9 cellular contexts compared by ENCODE assay signal in genomic region chr22:22408731-22409696, GRCh38.
A peak's percentile ranks its signal among the peaks of the same experiment; 100 is the strongest.
DNase-seq lines count a peak whose midpoint lies in the region; ATAC-seq and TF ChIP-seq lines count a peak whose summit lies in the region.
"Had no signal": no experiment of that assay in that cellular context is flagged by ENCODE, and none has a peak within 500 bp of the region (broad histone marks: within the 10 kb centered on the region; RNA-seq: fewer than 3 reads in every experiment).

No MANE protein-coding gene starts in this region.

- no peak overlapping the region for H3K4me2 ChIP-seq in smooth muscle cell

- intact Hi-C loops in CD4-positive, alpha-beta memory T cell (cut with micrococcal nuclease): no loop called here

- H3K27ac ChIP-seq in SJCRH30 (peak overlapping the region; percentile 58), smooth muscle cell (ENCODE audit: low read depth) (no peak overlapping the region)
- H3K27ac ChIP-seq in CD4-positive, alpha-beta memory T cell (ENCODE audit: low read depth, low read length): no peak overlapping the region
- H3K27ac ChIP-seq: SJSA1 had no signal

- 36% methylated on average over 14 of the region's 14 CpGs for WGBS in smooth muscle cell (ENCODE audit: low lambda C conversion rate)

- H3K9me3 Mint-ChIP-seq in CD4-positive, alpha-beta memory T cell: peaks cover 0 to 2% (median 0%) of the 10 kb centered on the region in 8 donors

- no peaks in the 10 kb centered on the region for H3K36me3 Mint-ChIP-seq in CD4-positive, alpha-beta memory T cell

- CTCF ChIA-PET in CD4-positive, alpha-beta memory T cell (lab: Charles Lee; ENCODE audit: partially characterized antibody): interaction anchor here (1.1 kb wide), 1 partner anchor 14 kb away, joined by 3 read pairs; no protein-coding TSS in a partner anchor

- no peaks in the 10 kb centered on the region for H3F3A ChIP-seq in smooth muscle cell (ENCODE audit: low read depth)

- H3K27me3 ChIP-seq in SJCRH30 (no peaks in the 10 kb centered on the region), smooth muscle cell (ENCODE audit: low read depth) (peaks cover 70% of the 10 kb centered on the region)
- no peaks in the 10 kb centered on the region for H3K27me3 ChIP-seq in CD4-positive, alpha-beta memory T cell (ENCODE audit: insufficient read depth, low read length)

- H3K36me3 ChIP-seq in SJCRH30: no peaks in the 10 kb centered on the region
- no peaks in the 10 kb centered on the region for H3K36me3 ChIP-seq in smooth muscle cell (ENCODE audit: low read depth)
- H3K36me3 ChIP-seq in CD4-positive, alpha-beta memory T cell (ENCODE audit: insufficient read depth, low read length): no peaks in the 10 kb centered on the region
- H3K36me3 ChIP-seq: SJSA1 had no signal

- H3K9ac ChIP-seq in smooth muscle cell (ENCODE audit: low read depth): no peak overlapping the region

- H3K9me3 ChIP-seq in SJCRH30 (replicated peaks): no peaks in the 10 kb centered on the region
- H3K9me3 ChIP-seq in smooth muscle cell (replicated peaks; ENCODE audit: low read depth): no peaks in the 10 kb centered on the region
- no peaks in the 10 kb centered on the region for H3K9me3 ChIP-seq in CD4-positive, alpha-beta memory T cell (ENCODE audit: control insufficient read depth in 1 of 2, low read length in 2 of 2)
- H3K9me3 ChIP-seq: SJSA1 had no signal

- POLR2A ChIA-PET in CD4-positive, alpha-beta memory T cell (lab: Charles Lee; ENCODE audit: partially characterized antibody): no interaction called here

- TF ChIP-seq CTCF in smooth muscle cell (IDR thresholded peaks at IDR 0.05; ENCODE audit: borderline replicate concordance, insufficient read depth, poor library complexity, severe bottlenecking): peak; percentile 29

- H3K4me1 ChIP-seq in SJCRH30: peaks cover 22% of the 10 kb centered on the region
- no peaks in the 10 kb centered on the region for H3K4me1 ChIP-seq in smooth muscle cell (ENCODE audit: low read depth)
- H3K4me1 ChIP-seq in CD4-positive, alpha-beta memory T cell (ENCODE audit: insufficient read depth, low read length): no peaks in the 10 kb centered on the region
- H3K4me1 ChIP-seq: SJSA1 had no signal

- no peaks in the 10 kb centered on the region for H3K79me2 ChIP-seq in smooth muscle cell (ENCODE audit: low read depth)

- no peak overlapping the region for H2AFZ ChIP-seq in smooth muscle cell (ENCODE audit: low read depth)

- H3K4me3 ChIP-seq in SJCRH30 (no peak overlapping the region), smooth muscle cell (no peak overlapping the region)
- no peak overlapping the region for H3K4me3 ChIP-seq in CD4-positive, alpha-beta memory T cell (ENCODE audit: low read length in 2 of 2)
- H3K4me3 ChIP-seq: SJSA1 had no signal

- H3K4me3 Mint-ChIP-seq in CD4-positive, alpha-beta memory T cell: no peak overlapping the region

- H4K20me1 ChIP-seq in smooth muscle cell (ENCODE audit: low read depth): no peaks in the 10 kb centered on the region

- H3K27ac Mint-ChIP-seq in CD4-positive, alpha-beta memory T cell: no peak overlapping the region

- H3K27me3 Mint-ChIP-seq in CD4-positive, alpha-beta memory T cell: peaks cover 29 to 49% of the 10 kb centered on the region in 2 donors

- DNase-seq in DMS53 treated with DMSO at 0.1 percent for 48 hours (lab: John Stamatoyannopoulos, UW; ENCODE audit: unreplicated experiment) (peak; percentile 1), SJCRH30 (peak; percentile 79 to 90), germinal center (ENCODE audit: low spot score) (peak; percentile 52), smooth muscle cell (lab: John Stamatoyannopoulos, UW; ENCODE audit: unreplicated experiment) (no peak), NCI-H446 treated with DMSO at 0.1 percent for 48 hours (lab: John Stamatoyannopoulos, UW) (no peak)
- DNase-seq in CD4-positive, alpha-beta memory T cell: no peak
- DNase-seq in activated CD4-positive, alpha-beta T cell treated with anti-CD3 and anti-CD28 coated beads for 48 hours: no peak

- peak; percentile 55 for ATAC-seq in HG02759 (IDR thresholded peaks at IDR 0.05; ENCODE audit: unreplicated experiment)

- H3K4me1 Mint-ChIP-seq in CD4-positive, alpha-beta memory T cell: no peaks in the 10 kb centered on the region

Comparison
In these comparisons a context has a peak if more than half of its experiments do, and no peak if none do; other contexts are left out.
1. DNase-seq: peak in DMS53 treated with DMSO at 0.1 percent for 48 hours (single experiment), SJCRH30 (2 of 2) and germinal center (single experiment); none in smooth muscle cell (single experiment), CD4-positive, alpha-beta memory T cell (0 of 5), activated CD4-positive, alpha-beta T cell treated with anti-CD3 and anti-CD28 coated beads for 48 hours (single experiment) and NCI-H446 treated with DMSO at 0.1 percent for 48 hours (single experiment).